1 cellular context compared by ENCODE assay signal in genomic region chr15:52780172-52780980, GRCh38.
A peak's percentile ranks its signal among the peaks of the same experiment; 100 is the strongest.
TF ChIP-seq lines count a peak whose summit lies in the region.

No MANE protein-coding gene starts in this region.

TF ChIP-seq in GM12878, 131 proteins besides CTCF, POLR2A, EP300 and RAD21 (continued from another document and continues in another):
- no peak for TF ChIP-seq BCL3 (IDR thresholded peaks at IDR 0.05; ENCODE audit: borderline replicate concordance, insufficient read depth, low read depth, low read length, poor library complexity, severe bottlenecking)
- peak; percentile 65; the same call in 1 of the 2 replicates for TF ChIP-seq ZNF592 (IDR thresholded peaks at IDR 0.05)
- TF ChIP-seq ZBED1 (IDR thresholded peaks at IDR 0.05; ENCODE audit: borderline replicate concordance): peak; percentile 54; the same call in 1 of the 2 replicates
- TF ChIP-seq PAX5 (IDR thresholded peaks at IDR 0.05; ENCODE audit: borderline replicate concordance, low read depth, low read length): 0 out of 2 replicates have a peak, but pooled peaks have one; percentile 45
- TF ChIP-seq LARP7 (IDR thresholded peaks at IDR 0.05): no peak
- TF ChIP-seq JUNB (IDR thresholded peaks at IDR 0.05): peak; percentile 93
- peak; percentile 66; the same call in 1 of the 2 replicates for TF ChIP-seq JUND (IDR thresholded peaks at IDR 0.05; ENCODE audit: low read depth, low read length)
- peak; percentile 89 for TF ChIP-seq RUNX3 (IDR thresholded peaks at IDR 0.05; ENCODE audit: low read length)
- TF ChIP-seq NKRF (conservative IDR thresholded peaks at IDR 0.05): no peak
- no peak for TF ChIP-seq SMAD5 (IDR thresholded peaks at IDR 0.05; ENCODE audit: low read depth)
- no peak for TF ChIP-seq PRDM15 (CRISPR knock-in tag; IDR thresholded peaks at IDR 0.05)
- no peak for TF ChIP-seq ELK1 (IDR thresholded peaks at IDR 0.05; ENCODE audit: low read depth, low read length)
- no peak for TF ChIP-seq IRF3 (IDR thresholded peaks at IDR 0.05)
- TF ChIP-seq NR2C1 (IDR thresholded peaks at IDR 0.05): no peak
- TF ChIP-seq CBX5 (IDR thresholded peaks at IDR 0.05; ENCODE audit: low read depth): no peak
- TF ChIP-seq ZNF384 (IDR thresholded peaks at IDR 0.05; ENCODE audit: borderline replicate concordance, low read depth, low read length): no peak
- TF ChIP-seq ASH2L (IDR thresholded peaks at IDR 0.05; ENCODE audit: borderline replicate concordance, low read depth): no peak
- TF ChIP-seq ATF2 (IDR thresholded peaks at IDR 0.05; ENCODE audit: low read length): peak; percentile 91
- no peak for TF ChIP-seq RB1 (IDR thresholded peaks at IDR 0.05; ENCODE audit: borderline replicate concordance)
- TF ChIP-seq ZBTB11 (CRISPR knock-in tag; IDR thresholded peaks at IDR 0.05): no peak
- peak; percentile 76 for TF ChIP-seq CREM (IDR thresholded peaks at IDR 0.05; ENCODE audit: low read depth)
- no peak for TF ChIP-seq TCF3 (IDR thresholded peaks at IDR 0.05; ENCODE audit: borderline replicate concordance, insufficient read depth, low read depth, low read length)
- no peak for TF ChIP-seq ZBTB33 (IDR thresholded peaks at IDR 0.05)
- no peak for TF ChIP-seq FOXK2 (IDR thresholded peaks at IDR 0.05)
- TF ChIP-seq STAT3 (IDR thresholded peaks at IDR 0.05; ENCODE audit: low read depth, low read length): no peak
- no peak for TF ChIP-seq HDAC6 (IDR thresholded peaks at IDR 0.05; ENCODE audit: unreplicated experiment)
- TF ChIP-seq CBFB (IDR thresholded peaks at IDR 0.05; ENCODE audit: low read depth): peak; percentile 64
- TF ChIP-seq SIX5 (IDR thresholded peaks at IDR 0.05; ENCODE audit: low read depth, low read length, severe bottlenecking): no peak
- no peak for TF ChIP-seq SP1 (IDR thresholded peaks at IDR 0.05; ENCODE audit: low read depth, low read length)
- no peak for TF ChIP-seq IRF5 (IDR thresholded peaks at IDR 0.05; ENCODE audit: borderline replicate concordance)
- no peak for TF ChIP-seq HSF1 (IDR thresholded peaks at IDR 0.05; ENCODE audit: low read depth, low read length)
